8 cellular contexts compared by ENCODE assay signal in the genomic region with DNA sequence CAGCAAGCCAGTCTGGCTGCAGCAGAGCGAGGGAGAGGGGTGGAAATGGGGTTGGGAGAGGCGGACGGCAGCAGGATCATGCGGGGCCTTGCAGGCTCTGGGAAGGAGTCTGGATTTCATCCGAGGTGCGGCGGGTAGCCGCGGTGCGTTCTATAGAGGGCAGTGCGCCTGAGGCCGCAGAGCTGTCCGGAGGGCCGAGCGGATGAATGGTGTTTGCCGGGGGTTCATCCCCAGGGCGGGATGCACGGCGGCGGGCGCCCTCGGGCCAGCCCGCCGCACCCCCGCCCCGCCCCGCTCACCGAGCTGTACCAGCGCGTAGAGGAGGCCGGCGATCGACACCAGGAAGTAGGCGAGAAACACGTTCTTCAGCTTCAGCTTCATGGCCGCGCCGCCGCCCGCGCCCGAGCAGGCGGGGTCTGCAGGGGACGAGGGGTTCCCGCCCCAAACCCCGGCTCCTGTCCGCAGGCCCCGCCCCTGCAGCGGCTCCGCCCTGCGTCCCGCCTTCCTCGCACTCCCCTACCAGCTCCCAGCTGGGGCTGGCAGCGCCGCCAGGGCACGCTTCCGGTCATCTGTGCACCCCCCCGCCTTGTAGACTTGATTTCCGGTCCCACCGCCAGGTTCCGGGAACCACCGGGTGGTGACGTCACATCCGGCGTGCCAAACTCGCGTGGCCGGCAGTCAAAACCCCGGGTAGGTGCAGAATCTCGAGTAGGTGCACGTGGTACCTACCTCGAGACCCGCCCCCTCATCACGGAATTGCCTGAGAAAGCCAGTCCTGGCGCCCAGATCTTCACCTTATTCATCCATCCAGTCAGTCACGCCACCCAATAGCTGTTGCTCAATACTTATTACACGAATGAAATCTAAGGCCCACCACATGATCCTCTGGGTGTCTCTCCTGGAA. TPM values are rescaled to one million over a fixed set of nuclear protein-coding genes. Genes with fewer than 3 reads are reported as not detected.
DNase-seq lines count a peak whose midpoint lies in the region; TF ChIP-seq lines count a peak whose summit lies in the region.

Gene B3GAT3 (minus strand): TSS at position 420 of the 904 bp plus-strand sequence. CDS start 39 bp downstream, at position 381.

- H3K4me3 ChIP-seq in effector memory CD4-positive, alpha-beta T cell (ENCODE audit: insufficient read depth, low read depth, low read length, poor library complexity, severe bottlenecking) = peak within 1 kb of the TSS; percentile 69

- no peak for TF ChIP-seq CTCF in GM20000 (IDR thresholded peaks at IDR 0.05; ENCODE audit: extremely low read depth, missing control alignments)

- POLR2A ChIA-PET in activated CD8-positive, alpha-beta memory T cell treated with anti-CD3 and anti-CD28 coated beads for 36 hours (lab: Charles Lee) = interaction anchor here (0.6 to 2.1 kb wide), 19 partner anchors 9 to 167 kb away, joined by 3 to 13 read pairs (median 5); partner anchors contain the start of genes C11orf98, CSKMT, EEF1G and EML3

- H3K27me3 ChIP-seq in effector memory CD4-positive, alpha-beta T cell (replicated peaks; ENCODE audit: control insufficient read depth, insufficient read depth, low read length, poor library complexity, severe bottlenecking) = no peaks in the 10 kb centered on the region

- DNase-seq in CMK (ENCODE audit: low read depth) (peak; percentile 94), GM20000 (ENCODE audit: low spot score) (peak; percentile 98), HT-29 (ENCODE audit: low spot score) (peak; percentile 100), NOMO-1 (lab: John Stamatoyannopoulos, UW; ENCODE audit: unreplicated experiment in 2 of 2) (peak; percentile 94 to 97), medulla oblongata (ENCODE audit: extremely low spot score) (peak; percentile 98)
- peak; percentile 96 to 98 (median 98) for DNase-seq in effector memory CD4-positive, alpha-beta T cell
- DNase-seq in stimulated activated CD8-positive, alpha-beta memory T cell treated with anti-CD3 and anti-CD28 coated beads, Interleukin-12 subunit alpha, Interleukin-12 subunit beta, amount 100 ng/mL, for 1 hour (ENCODE audit: low read depth) = peak; percentile 94

- peaks cover 10% of the 10 kb centered on the region for H3K4me1 ChIP-seq in effector memory CD4-positive, alpha-beta T cell (ENCODE audit: control insufficient read depth, insufficient read depth, low read length, poor library complexity, severe bottlenecking)

- H3K36me3 ChIP-seq in effector memory CD4-positive, alpha-beta T cell (ENCODE audit: control insufficient read depth, insufficient read depth, low read length) = peaks cover 21% of the 10 kb centered on the region

- H3K27ac ChIP-seq in effector memory CD4-positive, alpha-beta T cell (ENCODE audit: insufficient read depth, low read length, poor library complexity, severe bottlenecking) = peak within 1 kb of the TSS; percentile 82

- CTCF ChIA-PET in activated CD8-positive, alpha-beta memory T cell treated with anti-CD3 and anti-CD28 coated beads for 36 hours (lab: Charles Lee) = interaction anchor here (0.6 to 2.4 kb wide), 9 partner anchors 8 to 72 kb away, joined by 3 to 10 read pairs (median 5); partner anchors contain the start of genes C11orf98, CSKMT, INTS5 and LBHD1

- no peaks in the 10 kb centered on the region for H3K9me3 ChIP-seq in effector memory CD4-positive, alpha-beta T cell (ENCODE audit: control insufficient read depth, low read length)

RNA-seq across cellular contexts. Expression of gene B3GAT3, which starts in this region (rescaled TPM):
- total RNA-seq in HT-29 (2014; rRNA removed; shearing (Covaris generic)) = 63.1 and 82.8 TPM in 2 replicates
- 10 to 100 TPM; 72.5 to 77.8 TPM for total RNA-seq in activated CD8-positive, alpha-beta memory T cell treated with anti-CD3 and anti-CD28 coated beads for 36 hours

Comparison
In these comparisons a context has a peak if more than half of its experiments do, and no peak if none do; other contexts are left out.
1. Peak in every context shown above with its lines: DNase-seq, H3K4me3 ChIP-seq and H3K27ac ChIP-seq.